In genomic region chr22:46737976-46738641, GRCh38 we compare ENCODE assay signal across 8 cellular contexts. TPM values are rescaled to one million over a fixed set of nuclear protein-coding genes. Genes with fewer than 3 reads are reported as not detected.
DNase-seq lines count a peak whose midpoint lies in the region; TF ChIP-seq lines count a peak whose summit lies in the region.

Gene CERK (minus strand): TSS chr22:46738252. CDS start chr22:46738148, 104 bp downstream.

- H3K27me3 Mint-ChIP-seq in activated naive CD8-positive, alpha-beta T cell, result no peaks in the 10 kb centered on the region

- no peaks in the 10 kb centered on the region for H3K36me3 ChIP-seq in SK-N-MC (ENCODE audit: insufficient read depth, low read length)
- no peaks in the 10 kb centered on the region for H3K36me3 ChIP-seq in neutrophil
- H3K36me3 ChIP-seq in urinary bladder (ENCODE audit: insufficient read depth), result no peaks in the 10 kb centered on the region

- H3K4me1 Mint-ChIP-seq in activated naive CD8-positive, alpha-beta T cell (ENCODE audit: low read depth), result peaks cover 34% of the 10 kb centered on the region

- under 1% methylated on average over 97 of the region's 99 CpGs for WGBS in urinary bladder

- H3K36me3 Mint-ChIP-seq in activated naive CD8-positive, alpha-beta T cell, result no peaks in the 10 kb centered on the region

- H3K27ac ChIP-seq in SK-N-MC (no peak within 1 kb of the TSS), neutrophil (peak within 1 kb of the TSS; percentile 97), urinary bladder (ENCODE audit: low read depth) (peak within 1 kb of the TSS; percentile 85)

- no peak for TF ChIP-seq CTCF in neutrophil (IDR thresholded peaks at IDR 0.05)

- no peaks in the 10 kb centered on the region for H3K9me3 ChIP-seq in SK-N-MC (ENCODE audit: low read depth, low read length)
- no peaks in the 10 kb centered on the region for H3K9me3 ChIP-seq in neutrophil

- peak within 1 kb of the TSS; percentile 99 for H3K4me3 Mint-ChIP-seq in activated naive CD8-positive, alpha-beta T cell

- H3K27me3 ChIP-seq in neutrophil, result no peaks in the 10 kb centered on the region

- peak within 1 kb of the TSS; percentile 99 for H3K27ac Mint-ChIP-seq in activated naive CD8-positive, alpha-beta T cell

- H3K4me1 ChIP-seq in neutrophil (ENCODE audit: control insufficient read depth in 1 of 2, insufficient read depth in 1 of 2, low read depth in 1 of 2, low read length in 1 of 2) (peaks cover 41 to 42% of the 10 kb centered on the region in 2 experiments), urinary bladder (ENCODE audit: insufficient read depth) (no peaks in the 10 kb centered on the region)

- H3K4me3 ChIP-seq in SK-N-MC, result peak within 1 kb of the TSS; percentile 91
- H3K4me3 ChIP-seq in neutrophil (ENCODE audit: low read depth in 1 of 2, low read length in 1 of 2), result peak within 1 kb of the TSS; percentile 80 to 83
- H3K4me3 ChIP-seq in urinary bladder (ENCODE audit: low read depth, low read length), result peak within 1 kb of the TSS; percentile 92

- H3K9me3 Mint-ChIP-seq in activated naive CD8-positive, alpha-beta T cell (ENCODE audit: low read depth), result no peaks in the 10 kb centered on the region

- DNase-seq in NCI-H1436 (lab: John Stamatoyannopoulos, UW), result peak; percentile 57
- DNase-seq in NCI-H1436 treated with DMSO at 0.1 percent for 48 hours (lab: John Stamatoyannopoulos, UW), result no peak
- peak; percentile 75 for DNase-seq in HK-2 (ENCODE audit: unreplicated experiment)
- no peak for DNase-seq in SK-N-MC (ENCODE audit: low read depth, low spot score)
- peak; percentile 67 for DNase-seq in glomerular visceral epithelial cell (ENCODE audit: extremely low spot score)

- peak within 1 kb of the TSS; percentile 85 for H3K9ac ChIP-seq in SK-N-MC (ENCODE audit: insufficient read length)

RNA-seq across cellular contexts. Expression of gene CERK, which starts in this region (rescaled TPM):
- total RNA-seq in urinary bladder, result 25.4 TPM
- polyA plus RNA-seq in urinary bladder, result 22.3 TPM

Comparison
In these comparisons a context has a peak if more than half of its experiments do, and no peak if none do; other contexts are left out.
1. DNase-seq: peak in NCI-H1436 (single experiment), HK-2 (single experiment) and glomerular visceral epithelial cell (single experiment); none in NCI-H1436 treated with DMSO at 0.1 percent for 48 hours (single experiment) and SK-N-MC (single experiment).
2. Peak in every context shown above with its lines, with median percentiles within 50 percentile points of each other: H3K4me3 ChIP-seq.